Comparison of ENCODE assay signal across 19 cellular contexts in the genomic region with DNA sequence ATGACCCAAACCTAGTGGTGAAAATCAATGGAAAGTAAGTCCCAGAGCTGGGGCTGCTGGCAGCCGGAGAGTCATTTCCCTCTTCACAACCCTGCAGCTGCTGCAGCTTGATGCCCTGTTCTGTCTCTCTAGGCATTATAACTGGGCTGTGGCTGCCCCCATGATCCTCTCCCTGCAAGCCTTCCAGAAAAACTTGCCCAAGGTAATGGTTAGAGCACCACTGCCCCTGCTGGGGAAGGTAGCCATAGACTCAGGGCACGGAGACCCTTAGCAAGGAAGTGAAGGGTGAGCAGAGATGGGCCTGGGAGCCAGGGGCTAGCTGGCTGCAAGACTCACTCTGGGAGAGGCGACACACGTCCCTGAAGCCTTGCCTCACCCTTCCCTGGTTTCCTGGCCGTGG. TPM values are rescaled to one million over a fixed set of nuclear protein-coding genes. Genes with fewer than 3 reads are reported as not detected.
"Had no signal": no experiment of that assay in that cellular context is flagged by ENCODE, and none has a peak within 500 bp of the region (broad histone marks: within the 10 kb centered on the region; RNA-seq: fewer than 3 reads in every experiment).

No MANE protein-coding gene starts in this region.

- H3K36me3 Mint-ChIP-seq: activated CD4-positive, alpha-beta memory T cell treated with anti-CD3 and anti-CD28 coated beads for 36 hours; activated naive CD4-positive, alpha-beta T cell treated with anti-CD3 and anti-CD28 coated beads, Interleukin-2, amount 50 U/mL, for 72 hours; mesothelial cell of epicardium; natural killer cell treated with Interleukin-12 subunit alpha and Interleukin-12 subunit beta and Interleukin-15 and Interleukin-18, amount 100 ng/mL, for 72 hours had no signal

- DNase-seq: activated CD4-positive, alpha-beta memory T cell treated with anti-CD3 and anti-CD28 coated beads for 36 hours; activated CD4-positive, alpha-beta T cell treated with anti-CD3 and anti-CD28 coated beads for 4 hours; activated gamma-delta T cell treated with Interleukin-2 at 50 U/mL for 16 hours; activated T-cell treated with anti-CD3 and anti-CD28 coated beads for 4 hours; foreskin keratinocyte; stimulated activated CD4-positive, alpha-beta T cell treated with anti-CD3 and anti-CD28 coated beads, Interleukin-1b, Interleukin-23, amount 100 ng/mL, for 48 hours; stimulated activated CD8-positive, alpha-beta memory T cell treated with anti-CD3 and anti-CD28 coated beads, Interleukin-4, amount 100 ng/mL, for 48 hours; stimulated activated naive CD4-positive, alpha-beta T cell treated with Interleukin-2 at 50 U/mL for 16 hours; thyroid gland had no signal

- H3K27ac ChIP-seq: cardiac muscle cell, epithelial cell of prostate, foreskin keratinocyte, neutrophil, parathyroid adenoma, thyroid gland had no signal

- H3K9ac ChIP-seq: parathyroid adenoma had no signal

- H3K4me1 ChIP-seq: foreskin keratinocyte, parathyroid adenoma, thyroid gland had no signal

- ATAC-seq: activated naive CD4-positive, alpha-beta T cell treated with anti-CD3 and anti-CD28 coated beads, Interleukin-2, amount 50 U/mL, for 72 hours; natural killer cell treated with Interleukin-12 subunit alpha and Interleukin-12 subunit beta and Interleukin-15 and Interleukin-18, amount 100 ng/mL, for 72 hours had no signal

- H3K4me3 Mint-ChIP-seq: activated CD4-positive, alpha-beta memory T cell treated with anti-CD3 and anti-CD28 coated beads for 36 hours; activated T-helper 1 cell treated with anti-CD3 and anti-CD28 coated beads, Interleukin-12 subunit alpha, Interleukin-12 subunit beta, Interleukin-2, Interleukin-4 antibody, amounts not matched to agents 30 ng/mL and 10 ng/mL and 1 ng/mL, durations not matched to agents 14 hours and 24 hours and 36 hours; mesothelial cell of epicardium; natural killer cell treated with Interleukin-12 subunit alpha and Interleukin-12 subunit beta and Interleukin-15 and Interleukin-18, amount 100 ng/mL, for 72 hours had no signal

- H3K4me1 Mint-ChIP-seq: mesothelial cell of epicardium had no signal

- H3K9me3 ChIP-seq: neutrophil, thyroid gland had no signal

- H3K27me3 ChIP-seq: cardiac muscle cell, foreskin keratinocyte, thyroid gland had no signal

- H3K36me3 ChIP-seq: neutrophil had no signal

- H3K27ac Mint-ChIP-seq: activated CD4-positive, alpha-beta memory T cell treated with anti-CD3 and anti-CD28 coated beads for 36 hours; activated naive CD4-positive, alpha-beta T cell treated with anti-CD3 and anti-CD28 coated beads, Interleukin-2, amount 50 U/mL, for 72 hours; activated T-helper 1 cell treated with anti-CD3 and anti-CD28 coated beads, Interleukin-12 subunit alpha, Interleukin-12 subunit beta, Interleukin-2, Interleukin-4 antibody, amounts not matched to agents 30 ng/mL and 10 ng/mL and 1 ng/mL, durations not matched to agents 14 hours and 24 hours and 36 hours; mesothelial cell of epicardium; natural killer cell treated with Interleukin-12 subunit alpha and Interleukin-12 subunit beta and Interleukin-15 and Interleukin-18, amount 100 ng/mL, for 72 hours had no signal

- H3K27me3 Mint-ChIP-seq: activated CD4-positive, alpha-beta memory T cell treated with anti-CD3 and anti-CD28 coated beads for 36 hours had no signal

- H3K9me3 Mint-ChIP-seq: activated CD4-positive, alpha-beta memory T cell treated with anti-CD3 and anti-CD28 coated beads for 36 hours; activated naive CD4-positive, alpha-beta T cell treated with anti-CD3 and anti-CD28 coated beads, Interleukin-2, amount 50 U/mL, for 72 hours; activated T-helper 1 cell treated with anti-CD3 and anti-CD28 coated beads, Interleukin-12 subunit alpha, Interleukin-12 subunit beta, Interleukin-2, Interleukin-4 antibody, amounts not matched to agents 30 ng/mL and 10 ng/mL and 1 ng/mL, durations not matched to agents 14 hours and 24 hours and 36 hours; mesothelial cell of epicardium; natural killer cell treated with Interleukin-12 subunit alpha and Interleukin-12 subunit beta and Interleukin-15 and Interleukin-18, amount 100 ng/mL, for 72 hours had no signal

- H3K4me3 ChIP-seq: cardiac muscle cell, lung, thyroid gland had no signal

RNA-seq across cellular contexts. Expression of a gene that starts 14.0 kb away (rescaled TPM):
- total RNA-seq: activated CD4-positive, alpha-beta memory T cell treated with anti-CD3 and anti-CD28 coated beads for 36 hours; natural killer cell treated with Interleukin-12 subunit alpha and Interleukin-12 subunit beta and Interleukin-15 and Interleukin-18, amount 100 ng/mL, for 72 hours; subcutaneous adipose tissue had no signal
